ENCODE assay signal across 8 cellular contexts in genomic region chr13:23980160-23980551, GRCh38.
DNase-seq lines count a peak whose midpoint lies in the region; ATAC-seq, FAIRE-seq and TF ChIP-seq lines count a peak whose summit lies in the region.

No MANE protein-coding gene starts in this region.

- peaks cover 3% of the 10 kb centered on the region in 2 donors for H3K36me3 Mint-ChIP-seq in activated T-cell treated with anti-CD3 and anti-CD28 coated beads, Interleukin-2, amount 50 U/mL, for 72 hours (ENCODE audit: insufficient read depth in 2 of 2)

- H3K4me3 Mint-ChIP-seq in activated T-cell treated with anti-CD3 and anti-CD28 coated beads, Interleukin-2, amount 50 U/mL, for 72 hours = peak overlapping the region; percentile 85 to 96

- no peaks in the 10 kb centered on the region for H3K36me3 ChIP-seq in NT2/D1 (ENCODE audit: insufficient read depth, insufficient read length, low read length)
- no peaks in the 10 kb centered on the region for H3K36me3 ChIP-seq in muscle layer of duodenum (ENCODE audit: control insufficient read depth in 1 of 2, insufficient read depth in 2 of 2, low read length in 2 of 2)

- ATAC-seq in HG03354 (IDR thresholded peaks at IDR 0.05; ENCODE audit: poor library complexity, severe bottlenecking, unreplicated experiment) = peak; percentile 97
- peak; percentile 95 to 96 for ATAC-seq in activated T-cell treated with anti-CD3 and anti-CD28 coated beads, Interleukin-2, amount 50 U/mL, for 72 hours (replicated peaks in 1 of 2)

- DNase-seq in AG09319 (ENCODE audit: extremely low read depth, low read depth) (peak; percentile 41), GM19239 (ENCODE audit: insufficient read length, low spot score) (peak; percentile 77), NT2/D1 (ENCODE audit: low read depth, low spot score) (peak; percentile 38), fibroblast of gingiva (ENCODE audit: low read depth) (peak; percentile 68)
- peak; percentile 92 for DNase-seq in activated T-cell treated with anti-CD3 and anti-CD28 coated beads, Interleukin-2, amount 50 U/mL, for 72 hours
- DNase-seq in stimulated activated CD8-positive, alpha-beta memory T cell treated with anti-CD3 and anti-CD28 coated beads, Interleukin-7, amount 100 ng/mL, for 24 hours (ENCODE audit: low read depth) = peak; percentile 78

- H3K4me1 ChIP-seq in NT2/D1 (ENCODE audit: insufficient read depth, insufficient read length) (no peaks in the 10 kb centered on the region), muscle layer of duodenum (ENCODE audit: control insufficient read depth in 1 of 2, insufficient read depth in 2 of 2, low read length in 2 of 2) (peaks cover 0 to 6% of the 10 kb centered on the region in 2 donors)

- H3K27me3 Mint-ChIP-seq in activated T-cell treated with anti-CD3 and anti-CD28 coated beads, Interleukin-2, amount 50 U/mL, for 72 hours (ENCODE audit: low read depth) = peaks cover 17% of the 10 kb centered on the region

- no peak overlapping the region for H3K27ac ChIP-seq in muscle layer of duodenum (ENCODE audit: low read length)

- no peaks in the 10 kb centered on the region for H3K9me3 ChIP-seq in NT2/D1 (ENCODE audit: insufficient read depth, low read length)
- no peaks in the 10 kb centered on the region for H3K9me3 ChIP-seq in muscle layer of duodenum (ENCODE audit: control insufficient read depth in 1 of 2, low read length in 2 of 2)

- FAIRE-seq in GM19239 (lab: Jason Lieb, UNC) = peak; percentile 91

- H3K9ac ChIP-seq in NT2/D1 (ENCODE audit: insufficient read length, low read depth) = peak overlapping the region; percentile 79

- H3K27ac Mint-ChIP-seq in activated T-cell treated with anti-CD3 and anti-CD28 coated beads, Interleukin-2, amount 50 U/mL, for 72 hours = peak overlapping the region; percentile 56

- H3K4me1 Mint-ChIP-seq in activated T-cell treated with anti-CD3 and anti-CD28 coated beads, Interleukin-2, amount 50 U/mL, for 72 hours (ENCODE audit: low read depth) = peaks cover 23% of the 10 kb centered on the region

- no peaks in the 10 kb centered on the region for H3K9me3 Mint-ChIP-seq in activated T-cell treated with anti-CD3 and anti-CD28 coated beads, Interleukin-2, amount 50 U/mL, for 72 hours

- TF ChIP-seq CTCF in AG09319 (IDR thresholded peaks at IDR 0.05; ENCODE audit: low read depth, low read length) = no peak

- H3K4me3 ChIP-seq in NT2/D1 (ENCODE audit: insufficient read length, low read depth) (peak overlapping the region; percentile 61), muscle layer of duodenum (ENCODE audit: low read depth in 1 of 2, low read length in 2 of 2) (peak overlapping the region; percentile 61 to 78)

- H3K27me3 ChIP-seq in NT2/D1 (ENCODE audit: insufficient read depth, insufficient read length) (no peaks in the 10 kb centered on the region), muscle layer of duodenum (ENCODE audit: low read depth, low read length) (no peaks in the 10 kb centered on the region)

Comparison
In these comparisons a context has a peak if more than half of its experiments do, and no peak if none do; other contexts are left out.
1. DNase-seq: peak in every context shown above with its lines; median percentile 92 in activated T-cell treated with anti-CD3 and anti-CD28 coated beads, Interleukin-2, amount 50 U/mL, for 72 hours; 78 in stimulated activated CD8-positive, alpha-beta memory T cell treated with anti-CD3 and anti-CD28 coated beads, Interleukin-7, amount 100 ng/mL, for 24 hours; 77 in GM19239; 68 in fibroblast of gingiva; 41 in AG09319; 38 in NT2/D1.